In genomic region chr19:35306473-35307246, GRCh38 we compare ENCODE assay signal across 1 cellular context.
TF ChIP-seq lines count a peak whose summit lies in the region.

No MANE protein-coding gene starts in this region.

TF ChIP-seq in K562, 482 proteins besides CTCF, POLR2A, EP300 and RAD21 (continued from another document and continues in another):
- no peak for TF ChIP-seq SFPQ (IDR thresholded peaks at IDR 0.05; ENCODE audit: low read depth, low read length)
- peak; percentile 98 for TF ChIP-seq BCOR (IDR thresholded peaks at IDR 0.05)
- no peak for TF ChIP-seq POU5F1 (IDR thresholded peaks at IDR 0.05; ENCODE audit: borderline replicate concordance, low read depth, low read length, partially characterized antibody)
- TF ChIP-seq ZNF436 (CRISPR knock-in tag; IDR thresholded peaks at IDR 0.05), result no peak
- no peak for TF ChIP-seq KLF10 (CRISPR knock-in tag; IDR thresholded peaks at IDR 0.05)
- TF ChIP-seq NFIC (IDR thresholded peaks at IDR 0.05), result peak; percentile 84
- TF ChIP-seq ZNF584 (CRISPR knock-in tag; IDR thresholded peaks at IDR 0.05; ENCODE audit: low read depth), result no peak
- no peak for TF ChIP-seq ZNF282 (CRISPR knock-in tag; IDR thresholded peaks at IDR 0.05)
- no peak for TF ChIP-seq ZNF707 (CRISPR knock-in tag; conservative IDR thresholded peaks at IDR 0.05)
- no peak for TF ChIP-seq CREB3L1 (IDR thresholded peaks at IDR 0.05; ENCODE audit: borderline replicate concordance, low read depth)
- peak; percentile 40 for TF ChIP-seq CTCFL (IDR thresholded peaks at IDR 0.05; ENCODE audit: borderline replicate concordance, insufficient read depth, low read depth, low read length, poor library complexity, severe bottlenecking)
- TF ChIP-seq ZNF253 (CRISPR knock-in tag; conservative IDR thresholded peaks at IDR 0.05), result no peak
- TF ChIP-seq TEAD1 (CRISPR knock-in tag; IDR thresholded peaks at IDR 0.05), result no peak
- peak; percentile 44; the same call in 1 of the 2 replicates for TF ChIP-seq TOE1 (IDR thresholded peaks at IDR 0.05; ENCODE audit: borderline replicate concordance)
- no peak for TF ChIP-seq TOE1 (CRISPR knock-in tag; IDR thresholded peaks at IDR 0.05; ENCODE audit: borderline replicate concordance, low read depth)
- TF ChIP-seq MYBL2 (IDR thresholded peaks at IDR 0.05; ENCODE audit: low read depth), result no peak
- TF ChIP-seq MYBL2 (CRISPR knock-in tag; IDR thresholded peaks at IDR 0.05; ENCODE audit: borderline replicate concordance), result no peak
- TF ChIP-seq ZNF766 (CRISPR knock-in tag; conservative IDR thresholded peaks at IDR 0.05), result peak; percentile 11; the same call in 1 of the 2 replicates
- TF ChIP-seq OTX1 (CRISPR knock-in tag; IDR thresholded peaks at IDR 0.05), result no peak
- TF ChIP-seq ZBTB49 (CRISPR knock-in tag; IDR thresholded peaks at IDR 0.05; ENCODE audit: borderline replicate concordance), result no peak
- TF ChIP-seq CHD1 (IDR thresholded peaks at IDR 0.05; ENCODE audit: low read length), result no peak
- no peak for TF ChIP-seq KLF1 (tag; IDR thresholded peaks at IDR 0.05)
- TF ChIP-seq ZNF780A (CRISPR knock-in tag; IDR thresholded peaks at IDR 0.05), result no peak
- TF ChIP-seq GATAD2A (IDR thresholded peaks at IDR 0.05), result no peak; the same call in 1 of the 2 replicates
- TF ChIP-seq ELF1 (tag; IDR thresholded peaks at IDR 0.05), result no peak
- TF ChIP-seq PHF21A (IDR thresholded peaks at IDR 0.05; ENCODE audit: borderline replicate concordance, low read depth), result no peak
- no peak for TF ChIP-seq ZNF717 (CRISPR knock-in tag; IDR thresholded peaks at IDR 0.05)
- TF ChIP-seq RUNX1 (IDR thresholded peaks at IDR 0.05; ENCODE audit: low read depth), result no peak
- no peak for TF ChIP-seq ZNF324 (CRISPR knock-in tag; IDR thresholded peaks at IDR 0.05)
- 0 out of 2 replicates have a peak, but pooled peaks have one; percentile 29 for TF ChIP-seq MTA3 (IDR thresholded peaks at IDR 0.05; ENCODE audit: borderline replicate concordance)
- TF ChIP-seq FOXJ3 (CRISPR knock-in tag; IDR thresholded peaks at IDR 0.05), result no peak
- TF ChIP-seq BHLHE40 (IDR thresholded peaks at IDR 0.05; ENCODE audit: low read length), result no peak; the same call in 1 of the 2 replicates
- TF ChIP-seq SRF (CRISPR knock-in tag; IDR thresholded peaks at IDR 0.05), result no peak
- TF ChIP-seq CBFA2T2 (conservative IDR thresholded peaks at IDR 0.05), result no peak
- no peak for TF ChIP-seq ZBTB33 (CRISPR knock-in tag; IDR thresholded peaks at IDR 0.05)
- no peak for TF ChIP-seq TRIM24 (IDR thresholded peaks at IDR 0.05)
- no peak for TF ChIP-seq SMC3 (conservative IDR thresholded peaks at IDR 0.05; ENCODE audit: insufficient read depth, low read depth, low read length)
- 0 out of 4 replicates have a peak, but pooled peaks of 1 of the 2 experiments have one; percentile 12 for TF ChIP-seq ZNF318 (IDR thresholded peaks at IDR 0.05; ENCODE audit: borderline replicate concordance in 1 of 2, low read depth in 1 of 2)
- no peak for TF ChIP-seq ETV6 (IDR thresholded peaks at IDR 0.05; ENCODE audit: borderline replicate concordance in 1 of 2, low read depth in 2 of 2, low read length in 1 of 2)
- TF ChIP-seq ETV6 (CRISPR knock-in tag; IDR thresholded peaks at IDR 0.05; ENCODE audit: borderline replicate concordance), result 0 out of 2 replicates have a peak, but pooled peaks have one; percentile 45
- TF ChIP-seq ZNF639 (CRISPR knock-in tag; conservative IDR thresholded peaks at IDR 0.05 in 1 of 2, IDR thresholded peaks at IDR 0.05 in 1 of 2), result no peak
- no peak for TF ChIP-seq HES1 (IDR thresholded peaks at IDR 0.05; ENCODE audit: low read depth)
- no peak; the same call in 1 of the 2 replicates for TF ChIP-seq ESRRA (IDR thresholded peaks at IDR 0.05; ENCODE audit: borderline replicate concordance, low read depth)
- no peak for TF ChIP-seq JUN (IDR thresholded peaks at IDR 0.05; ENCODE audit: borderline replicate concordance, low read depth, low read length)
- no peak for TF ChIP-seq JUN (CRISPR knock-in tag; IDR thresholded peaks at IDR 0.05; ENCODE audit: borderline replicate concordance)
